ENCODE assay signal across 12 cellular contexts in genomic region chr10:76432274-76433012, GRCh38.
DNase-seq lines count a peak whose midpoint lies in the region; ATAC-seq, FAIRE-seq and TF ChIP-seq lines count a peak whose summit lies in the region.
"Had no signal": no experiment of that assay in that cellular context is flagged by ENCODE, and none has a peak within 500 bp of the region (broad histone marks: within the 10 kb centered on the region; RNA-seq: fewer than 3 reads in every experiment).

No MANE protein-coding gene starts in this region.

- peak overlapping the region; percentile 65 for H3K4me2 ChIP-seq in keratinocyte (ENCODE audit: control insufficient read depth, extremely low read depth, insufficient read depth, low read depth, low read length)

- DNase-seq in bronchial epithelial cell (ENCODE audit: low read depth) (peak; percentile 82), keratinocyte (ENCODE audit: low read depth, low spot score) (no peak), tibial nerve (ENCODE audit: low spot score in 2 of 2) (peak in 1 of 2 donors; percentile 33), NCI-H2196 treated with DMSO at 0.1 percent for 48 hours (lab: John Stamatoyannopoulos, UW; ENCODE audit: unreplicated experiment) (no peak), hypothalamus (lab: John Stamatoyannopoulos, UW) (no peak), DMS79 treated with DMSO at 0.1 percent for 48 hours (lab: John Stamatoyannopoulos, UW) (no peak)
- DNase-seq: activated CD4-positive, alpha-beta memory T cell treated with anti-CD3 and anti-CD28 coated beads for 36 hours; GOT3; Karpas-422 had no signal

- H3K4me3 ChIP-seq in HUES48 (ENCODE audit: low read depth, low read length) (no peak overlapping the region), bronchial epithelial cell (ENCODE audit: low read depth, low read length) (no peak overlapping the region), keratinocyte (ENCODE audit: control insufficient read depth in 2 of 3, extremely low read depth in 1 of 3, insufficient read depth in 2 of 3, low read depth in 1 of 3, low read length in 3 of 3) (no peak overlapping the region), tibial nerve (no peak overlapping the region)
- H3K4me3 ChIP-seq: GM12878 had no signal

- no peaks in the 10 kb centered on the region for H3K79me2 ChIP-seq in keratinocyte (ENCODE audit: control insufficient read depth, insufficient read depth, low read length)

- peaks cover 42% of the 10 kb centered on the region for H3K4me1 ChIP-seq in HUES48 (ENCODE audit: control insufficient read depth, insufficient read depth, low read length)
- H3K4me1 ChIP-seq in keratinocyte (ENCODE audit: control insufficient read depth, extremely low read depth, insufficient read depth, low read length), result peaks cover 23% of the 10 kb centered on the region
- H3K4me1 ChIP-seq in tibial nerve, result peaks cover 0 to 65% (median 22%) of the 10 kb centered on the region in 4 donors

- no peak for ATAC-seq in HG02571 (IDR thresholded peaks at IDR 0.05; ENCODE audit: unreplicated experiment)
- ATAC-seq: GM12878 had no signal

- peak; percentile 93 for FAIRE-seq in bronchial epithelial cell (lab: Jason Lieb, UNC)
- FAIRE-seq in keratinocyte (lab: Jason Lieb, UNC), result peak; percentile 95
- FAIRE-seq: GM12878 had no signal

- H2AFZ ChIP-seq in keratinocyte (ENCODE audit: control insufficient read depth, low read length), result peak overlapping the region; percentile 50

- WGBS in tibial nerve, 2 donors, result 53 to 56% methylated on average over 6 of the region's 6 CpGs

- H3K9me1 ChIP-seq in keratinocyte (ENCODE audit: control insufficient read depth, extremely low read depth, insufficient read depth, low read length), result no peaks in the 10 kb centered on the region

- H4K20me1 ChIP-seq in keratinocyte (ENCODE audit: control insufficient read depth, extremely low read depth, insufficient read depth, low read length), result no peaks in the 10 kb centered on the region

- TF ChIP-seq CTCF in bronchial epithelial cell (IDR thresholded peaks at IDR 0.05; ENCODE audit: insufficient read depth, low read length, severe bottlenecking), result no peak
- no peak for TF ChIP-seq CTCF in keratinocyte (optimal IDR thresholded peaks at IDR 0.05 in 1 of 3, IDR thresholded peaks at IDR 0.05 in 1 of 3, conservative IDR thresholded peaks at IDR 0.05 in 1 of 3; ENCODE audit: extremely low read depth in 1 of 3, insufficient read depth in 2 of 3, low read length in 3 of 3)
- no peak for TF ChIP-seq CTCF in tibial nerve (IDR thresholded peaks at IDR 0.05)

- no peaks in the 10 kb centered on the region for H3K36me3 ChIP-seq in HUES48 (ENCODE audit: control insufficient read depth, insufficient read depth, low read length)
- H3K36me3 ChIP-seq in bronchial epithelial cell (ENCODE audit: control insufficient read depth, insufficient read depth, low read length), result no peaks in the 10 kb centered on the region
- no peaks in the 10 kb centered on the region for H3K36me3 ChIP-seq in keratinocyte (ENCODE audit: control insufficient read depth in 2 of 2, extremely low read depth in 1 of 2, insufficient read depth in 2 of 2, low read length in 2 of 2)
- no peaks in the 10 kb centered on the region for H3K36me3 ChIP-seq in tibial nerve

- peak overlapping the region; percentile 69 for H3K27ac ChIP-seq in HUES48 (ENCODE audit: low read depth, low read length)
- peak overlapping the region; percentile 10 for H3K27ac ChIP-seq in keratinocyte (ENCODE audit: control insufficient read depth, insufficient read depth, low read length)
- H3K27ac ChIP-seq in tibial nerve, result peak overlapping the region in 3 of 4 donors; percentile 51 to 75 (median 71)

- H3K27me3 ChIP-seq in HUES48 (ENCODE audit: control insufficient read depth, insufficient read depth, low read length) (no peaks in the 10 kb centered on the region), bronchial epithelial cell (ENCODE audit: control insufficient read depth, insufficient read depth, low read length) (no peaks in the 10 kb centered on the region), keratinocyte (ENCODE audit: control insufficient read depth, extremely low read depth, insufficient read depth, low read length) (no peaks in the 10 kb centered on the region), tibial nerve (no peaks in the 10 kb centered on the region)

- dilution Hi-C loops in keratinocyte (cut with MboI; ENCODE audit: extremely low pct_ligation_motif_present, low sequenced_read_pairs), result no loop called here

- H3K9me3 ChIP-seq in HUES48 (ENCODE audit: control insufficient read depth, insufficient read depth, low read length), result no peaks in the 10 kb centered on the region
- H3K9me3 ChIP-seq in keratinocyte (ENCODE audit: control insufficient read depth, low read depth, low read length), result no peaks in the 10 kb centered on the region
- no peaks in the 10 kb centered on the region for H3K9me3 ChIP-seq in tibial nerve

- TF ChIP-seq POLR2A in tibial nerve (IDR thresholded peaks at IDR 0.05), result no peak

- H3K9ac ChIP-seq in HUES48 (ENCODE audit: low read depth, low read length) (no peak overlapping the region), keratinocyte (ENCODE audit: control insufficient read depth, extremely low read depth, insufficient read depth, low read length) (no peak overlapping the region)

- peak in 1 of 2 donors; percentile 43 for TF ChIP-seq EP300 in tibial nerve (IDR thresholded peaks at IDR 0.05)

Comparison
In these comparisons a context has a peak if more than half of its experiments do, and no peak if none do; other contexts are left out.
1. H3K27ac ChIP-seq: peak in every context shown above with its lines; median percentile 71 in tibial nerve; 69 in HUES48; 10 in keratinocyte.